In genomic region chr1:52404116-52404974, GRCh38 we compare ENCODE assay signal across 8 cellular contexts. TPM values are rescaled to one million over a fixed set of nuclear protein-coding genes. Genes with fewer than 3 reads are reported as not detected.
A peak's percentile ranks its signal among the peaks of the same experiment; 100 is the strongest.
DNase-seq lines count a peak whose midpoint lies in the region; ATAC-seq and TF ChIP-seq lines count a peak whose summit lies in the region.

Gene ORC1, minus strand, starts transcription at chr1:52404423. Its CDS starts 2,200 bp downstream, at chr1:52402223.
Gene PRPF38A, plus strand, starts transcription at chr1:52404602. Its CDS starts 148 bp downstream, at chr1:52404750.

- H3K4me3 ChIP-seq in BJ (ENCODE audit: low read depth, low read length), result peak within 1 kb of the TSS; percentile 62

- peaks cover 11% of the 10 kb centered on the region for H3K36me3 Mint-ChIP-seq in chondrocyte (ENCODE audit: low read depth)

- CTCF ChIA-PET in BJ (lab: Yijun Ruan, JAX), result interaction anchor here (0.7 to 1.0 kb wide), 5 partner anchors 9 to 554 kb away, joined by 3 to 4 read pairs (median 3); no protein-coding TSS in a partner anchor

- peak; percentile 67 for TF ChIP-seq CTCF in BJ (IDR thresholded peaks at IDR 0.05; ENCODE audit: insufficient read depth, low read depth, low read length)
- TF ChIP-seq CTCF in chondrocyte (IDR thresholded peaks at IDR 0.05), result peak; percentile 83

- no peaks in the 10 kb centered on the region for H3K27me3 Mint-ChIP-seq in chondrocyte (ENCODE audit: low read depth)

- peaks cover 27% of the 10 kb centered on the region for H3K4me1 Mint-ChIP-seq in chondrocyte (ENCODE audit: low read depth)

- peak; percentile 96 for ATAC-seq in HG03442 (IDR thresholded peaks at IDR 0.05; ENCODE audit: unreplicated experiment)

- H3K27me3 ChIP-seq in BJ (ENCODE audit: control insufficient read depth, insufficient read depth, low read length), result no peaks in the 10 kb centered on the region

- no peaks in the 10 kb centered on the region for H3K9me3 Mint-ChIP-seq in chondrocyte (ENCODE audit: low read depth)

- peak within 1 kb of the TSS; percentile 100 for H3K4me3 Mint-ChIP-seq in chondrocyte (ENCODE audit: unreplicated experiment)

- POLR2A ChIA-PET in BJ (lab: Charles Lee), result interaction anchor here (1.0 kb wide), 1 partner anchor 148 kb away, joined by 3 read pairs; the partner anchor contains the start of gene TUT4

- peak; percentile 72 for DNase-seq in BJ (ENCODE audit: low read depth)
- DNase-seq in GM19238 (ENCODE audit: insufficient read length, low spot score), result peak; percentile 90
- peak; percentile 95 for DNase-seq in NCI-H510A treated with DMSO at 0.1 percent for 48 hours (lab: John Stamatoyannopoulos, UW)
- peak; percentile 97 to 99 for DNase-seq in activated CD4-positive, alpha-beta T cell treated with anti-CD3 and anti-CD28 coated beads for 24 hours (ENCODE audit: low read depth in 2 of 2)
- DNase-seq in chondrocyte (ENCODE audit: low spot score), result peak; percentile 98
- DNase-seq in kidney glomerular epithelial cell (lab: John Stamatoyannopoulos, UW), result peak; percentile 95
- DNase-seq in stimulated activated CD4-positive, alpha-beta T cell treated with anti-CD3 and anti-CD28 coated beads, Interleukin-1b, Interleukin-23, amount 100 ng/mL, for 1 hour (ENCODE audit: low read depth in 2 of 2), result peak; percentile 91 to 97

- H3K36me3 ChIP-seq in BJ (ENCODE audit: control insufficient read depth, insufficient read depth, low read length), result peaks cover 7% of the 10 kb centered on the region

- H3K27ac Mint-ChIP-seq in chondrocyte (ENCODE audit: unreplicated experiment), result peak within 1 kb of the TSS; percentile 98

RNA-seq across cellular contexts. Expression of gene ORC1, which starts in this region (rescaled TPM):
- polyA plus RNA-seq in BJ (2011; rRNA removed), result 2.8 and 3.1 TPM in 2 replicates
- 1.6 and 3.1 TPM in 2 replicates for polyA minus RNA-seq in BJ (2011; rRNA and poly(A)+ RNA removed)
- 0.95 to 5.1 TPM (median 1.2 TPM) in 3 replicates for total RNA-seq in chondrocyte

RNA-seq across cellular contexts. Expression of gene PRPF38A, which starts in this region (rescaled TPM):
- polyA plus RNA-seq in BJ (2011; rRNA removed), result 14.2 and 19.6 TPM in 2 replicates
- polyA minus RNA-seq in BJ (2011; rRNA and poly(A)+ RNA removed), result 12.3 and 14.5 TPM in 2 replicates
- 26.1 to 32.8 TPM (median 26.4 TPM) in 3 replicates for total RNA-seq in chondrocyte

Comparison
In these comparisons a context has a peak if more than half of its experiments do, and no peak if none do; other contexts are left out.
1. Peak in every context shown above with its lines: DNase-seq, ATAC-seq and H3K4me3 ChIP-seq.